In genomic region chr17:35612924-35613521, GRCh38 we compare ENCODE assay signal across 8 cellular contexts. TPM values are rescaled to one million over a fixed set of nuclear protein-coding genes. Genes with fewer than 3 reads are reported as not detected.
A peak's percentile ranks its signal among the peaks of the same experiment; 100 is the strongest.
DNase-seq lines count a peak whose midpoint lies in the region; ATAC-seq, FAIRE-seq and TF ChIP-seq lines count a peak whose summit lies in the region.

No MANE protein-coding gene starts in this region.

- CTCF ChIA-PET in BJ (lab: Yijun Ruan, JAX) = interaction anchor here (0.6 to 6.1 kb wide), 27 partner anchors 10 to 196 kb away, joined by 3 to 268 read pairs (median 4); partner anchors contain the start of genes C17orf50, GAS2L2, RASL10B and TAF15

- no peak for ATAC-seq in stimulated activated naive B cell treated with anti-CD40 and anti-IgM and Interleukin-4, amounts not matched to agents 10 μg/mL and 1 μg/mL and 100 μg/mL, for 72 hours (replicated peaks)
- ATAC-seq in GM21717 (IDR thresholded peaks at IDR 0.05; ENCODE audit: unreplicated experiment) = no peak

- POLR2A ChIA-PET in BJ (lab: Charles Lee) = interaction anchor here (1.2 kb wide), 1 partner anchor 119 kb away, joined by 4 read pairs; the partner anchor contains the start of gene RASL10B

- no peak overlapping the region for H3K9ac ChIP-seq in NT2/D1 (ENCODE audit: insufficient read length, low read depth)

- H3K36me3 ChIP-seq in BJ (ENCODE audit: control insufficient read depth, insufficient read depth, low read length) (peaks cover 2% of the 10 kb centered on the region), NT2/D1 (ENCODE audit: insufficient read depth, insufficient read length, low read length) (peaks cover 55% of the 10 kb centered on the region), iPS DF 6.9 (ENCODE audit: control insufficient read depth, insufficient read depth, low read length) (no peaks in the 10 kb centered on the region)

- H3K4me3 Mint-ChIP-seq in stimulated activated naive B cell treated with anti-CD40 and anti-IgM and Interleukin-4, amounts not matched to agents 10 μg/mL and 1 μg/mL and 100 μg/mL, for 72 hours = no peak overlapping the region

- peak; percentile 76 for FAIRE-seq in GM19239 (lab: Jason Lieb, UNC)

- H3K4me1 Mint-ChIP-seq in stimulated activated naive B cell treated with anti-CD40 and anti-IgM and Interleukin-4, amounts not matched to agents 10 μg/mL and 1 μg/mL and 100 μg/mL, for 72 hours = peaks cover 4 to 7% of the 10 kb centered on the region in 2 donors

- no peaks in the 10 kb centered on the region for H3K9me3 Mint-ChIP-seq in stimulated activated naive B cell treated with anti-CD40 and anti-IgM and Interleukin-4, amounts not matched to agents 10 μg/mL and 1 μg/mL and 100 μg/mL, for 72 hours

- H3K4me1 ChIP-seq in NT2/D1 (ENCODE audit: insufficient read depth, insufficient read length) (no peaks in the 10 kb centered on the region), iPS DF 6.9 (ENCODE audit: control insufficient read depth, insufficient read depth, low read length) (no peaks in the 10 kb centered on the region)

- H3K9me3 ChIP-seq in NT2/D1 (ENCODE audit: insufficient read depth, low read length) (no peaks in the 10 kb centered on the region), iPS DF 6.9 (ENCODE audit: control insufficient read depth, insufficient read depth, low read length) (no peaks in the 10 kb centered on the region)

- no peaks in the 10 kb centered on the region for H3K27me3 ChIP-seq in BJ (ENCODE audit: control insufficient read depth, insufficient read depth, low read length)
- no peaks in the 10 kb centered on the region for H3K27me3 ChIP-seq in NT2/D1 (ENCODE audit: insufficient read depth, insufficient read length)
- H3K27me3 ChIP-seq in iPS DF 6.9 (ENCODE audit: control insufficient read depth, insufficient read depth, low read length) = no peaks in the 10 kb centered on the region

- DNase-seq in BJ (ENCODE audit: low read depth) = no peak
- no peak for DNase-seq in GM19239 (ENCODE audit: insufficient read length, low spot score)
- peak; percentile 18 for DNase-seq in NT2/D1 (ENCODE audit: low read depth, low spot score)
- DNase-seq in amniotic epithelial cell (ENCODE audit: low read depth) = peak; percentile 61
- peak; percentile 20 for DNase-seq in iPS DF 6.9 (ENCODE audit: low read depth, low spot score)
- peak; percentile 9 to 12 for DNase-seq in stimulated activated CD4-positive, alpha-beta T cell treated with anti-CD3 and anti-CD28 coated beads, Interleukin-2, amount 100 ng/mL, for 48 hours
- DNase-seq in stimulated activated naive B cell treated with anti-CD40 and anti-IgM and Interleukin-4, amounts not matched to agents 10 μg/mL and 1 μg/mL and 100 μg/mL, for 72 hours = no peak

- H3K27ac ChIP-seq in iPS DF 6.9 (ENCODE audit: low read length) = no peak overlapping the region

- no peak overlapping the region for H3K27ac Mint-ChIP-seq in stimulated activated naive B cell treated with anti-CD40 and anti-IgM and Interleukin-4, amounts not matched to agents 10 μg/mL and 1 μg/mL and 100 μg/mL, for 72 hours

- H3K36me3 Mint-ChIP-seq in stimulated activated naive B cell treated with anti-CD40 and anti-IgM and Interleukin-4, amounts not matched to agents 10 μg/mL and 1 μg/mL and 100 μg/mL, for 72 hours = peaks cover 5 to 23% of the 10 kb centered on the region in 2 donors

- no CpG with 5 or more reads among the region's 2 CpGs for WGBS in iPS DF 6.9 (ENCODE audit: insufficient coverage, insufficient read length)

- H3K4me3 ChIP-seq in BJ (ENCODE audit: low read depth, low read length) (no peak overlapping the region), NT2/D1 (ENCODE audit: insufficient read length, low read depth) (no peak overlapping the region), iPS DF 6.9 (ENCODE audit: low read length) (no peak overlapping the region)

- no peaks in the 10 kb centered on the region for H3K27me3 Mint-ChIP-seq in stimulated activated naive B cell treated with anti-CD40 and anti-IgM and Interleukin-4, amounts not matched to agents 10 μg/mL and 1 μg/mL and 100 μg/mL, for 72 hours

- peak; percentile 74 for TF ChIP-seq CTCF in BJ (IDR thresholded peaks at IDR 0.05; ENCODE audit: insufficient read depth, low read depth, low read length)

RNA-seq across cellular contexts. Expression of gene AP2B1, which starts 25.9 kb away (rescaled TPM):
- 122 and 151 TPM in 2 replicates for polyA plus RNA-seq in BJ (2011; rRNA removed)
- 112 and 128 TPM in 2 replicates for polyA minus RNA-seq in BJ (2011; rRNA and poly(A)+ RNA removed)

RNA-seq across cellular contexts. Expression of gene PEX12, which starts 34.7 kb away (rescaled TPM):
- 8.5 and 11.0 TPM in 2 replicates for polyA plus RNA-seq in BJ (2011; rRNA removed)
- 5.5 and 7.3 TPM in 2 replicates for polyA minus RNA-seq in BJ (2011; rRNA and poly(A)+ RNA removed)

RNA-seq across cellular contexts. Expression of gene SLFN14, which starts 52.4 kb away (rescaled TPM):
- polyA plus RNA-seq in BJ (2011; rRNA removed) = not detected in 2 replicates
- not detected in 2 replicates for polyA minus RNA-seq in BJ (2011; rRNA and poly(A)+ RNA removed)

Comparison
In these comparisons a context has a peak if more than half of its experiments do, and no peak if none do; other contexts are left out.
1. DNase-seq: peak in NT2/D1 (single experiment), amniotic epithelial cell (single experiment), iPS DF 6.9 (single experiment) and stimulated activated CD4-positive, alpha-beta T cell treated with anti-CD3 and anti-CD28 coated beads, Interleukin-2, amount 100 ng/mL, for 48 hours (2 of 2); none in BJ (single experiment), GM19239 (single experiment) and stimulated activated naive B cell treated with anti-CD40 and anti-IgM and Interleukin-4, amounts not matched to agents 10 μg/mL and 1 μg/mL and 100 μg/mL, for 72 hours (single experiment).